Comparison of ENCODE assay signal across 23 cellular contexts in genomic region chr7:64787295-64787694, GRCh38.
"Had no signal": no experiment of that assay in that cellular context is flagged by ENCODE, and none has a peak within 500 bp of the region (broad histone marks: within the 10 kb centered on the region; RNA-seq: fewer than 3 reads in every experiment).

No MANE protein-coding gene starts in this region.

- H3K27ac Mint-ChIP-seq: nephron; neural progenitor cell; progenitor cell of endocrine pancreas; stimulated activated effector memory CD8-positive, alpha-beta T cell treated with anti-CD3 and anti-CD28 coated beads, Interleukin-12 subunit alpha, Interleukin-12 subunit beta, amount 100 ng/mL, for 72 hours; stimulated activated naive B cell treated with anti-CD40 and anti-IgM and Interleukin-4, amounts not matched to agents 10 μg/mL and 1 μg/mL and 100 μg/mL, for 72 hours; stimulated activated naive CD8-positive, alpha-beta T cell treated with anti-CD3 and anti-CD28 coated beads, Interleukin-15, Interleukin-2, amounts not matched to agents 100 ng/mL and 50 ng/mL, for 24 hours had no signal

- DNase-seq: occipital lobe; ovary; posterior cingulate gyrus; psoas muscle; right cardiac atrium; right lobe of liver; sigmoid colon; small intestine; stimulated activated CD4-positive, alpha-beta T cell treated with anti-CD3 and anti-CD28 coated beads, Interleukin-15, amount 100 ng/mL, for 24 hours; stimulated activated CD4-positive, alpha-beta T cell treated with anti-CD3 and anti-CD28 coated beads, Interleukin-2, amount 100 ng/mL, for 24 hours; stimulated activated CD4-positive, alpha-beta T cell treated with anti-CD3 and anti-CD28 coated beads, Interleukin-2, amount 100 ng/mL, for 48 hours; stimulated activated CD4-positive, alpha-beta T cell treated with anti-CD3 and anti-CD28 coated beads, Interleukin-4, amount 100 ng/mL, for 24 hours; stimulated activated naive B cell treated with anti-CD40 and anti-IgM and Interleukin-4, amounts not matched to agents 10 μg/mL and 1 μg/mL and 100 μg/mL, for 72 hours; stimulated activated naive CD4-positive, alpha-beta T cell treated with Interleukin-2 at 50 U/mL for 16 hours; stomach; thyroid gland; trophoblast cell; upper lobe of left lung had no signal

- H3K4me3 Mint-ChIP-seq: nephron; neural progenitor cell; stimulated activated effector memory CD8-positive, alpha-beta T cell treated with anti-CD3 and anti-CD28 coated beads, Interleukin-12 subunit alpha, Interleukin-12 subunit beta, amount 100 ng/mL, for 72 hours; stimulated activated naive B cell treated with anti-CD40 and anti-IgM and Interleukin-4, amounts not matched to agents 10 μg/mL and 1 μg/mL and 100 μg/mL, for 72 hours; stimulated activated naive CD8-positive, alpha-beta T cell treated with anti-CD3 and anti-CD28 coated beads, Interleukin-15, Interleukin-2, amounts not matched to agents 100 ng/mL and 50 ng/mL, for 24 hours had no signal

- H3K36me3 Mint-ChIP-seq: neural progenitor cell; stimulated activated effector memory CD8-positive, alpha-beta T cell treated with anti-CD3 and anti-CD28 coated beads, Interleukin-12 subunit alpha, Interleukin-12 subunit beta, amount 100 ng/mL, for 72 hours; stimulated activated naive B cell treated with anti-CD40 and anti-IgM and Interleukin-4, amounts not matched to agents 10 μg/mL and 1 μg/mL and 100 μg/mL, for 72 hours had no signal

- H3K4me1 Mint-ChIP-seq: nephron; neural progenitor cell; stimulated activated effector memory CD8-positive, alpha-beta T cell treated with anti-CD3 and anti-CD28 coated beads, Interleukin-12 subunit alpha, Interleukin-12 subunit beta, amount 100 ng/mL, for 72 hours; stimulated activated naive B cell treated with anti-CD40 and anti-IgM and Interleukin-4, amounts not matched to agents 10 μg/mL and 1 μg/mL and 100 μg/mL, for 72 hours had no signal

- H3K9me3 Mint-ChIP-seq: stimulated activated effector memory CD8-positive, alpha-beta T cell treated with anti-CD3 and anti-CD28 coated beads, Interleukin-12 subunit alpha, Interleukin-12 subunit beta, amount 100 ng/mL, for 72 hours; stimulated activated naive B cell treated with anti-CD40 and anti-IgM and Interleukin-4, amounts not matched to agents 10 μg/mL and 1 μg/mL and 100 μg/mL, for 72 hours; stimulated activated naive CD8-positive, alpha-beta T cell treated with anti-CD3 and anti-CD28 coated beads, Interleukin-15, Interleukin-2, amounts not matched to agents 100 ng/mL and 50 ng/mL, for 24 hours had no signal

- ATAC-seq: psoas muscle; right cardiac atrium; right lobe of liver; stimulated activated effector memory CD8-positive, alpha-beta T cell treated with anti-CD3 and anti-CD28 coated beads, Interleukin-12 subunit alpha, Interleukin-12 subunit beta, amount 100 ng/mL, for 72 hours; stimulated activated naive B cell treated with anti-CD40 and anti-IgM and Interleukin-4, amounts not matched to agents 10 μg/mL and 1 μg/mL and 100 μg/mL, for 72 hours had no signal

- H3K27me3 Mint-ChIP-seq: progenitor cell of endocrine pancreas had no signal
